In genomic region chr4:56937262-56937661, GRCh38 we compare ENCODE assay signal across 1 cellular context.
TF ChIP-seq lines count a peak whose summit lies in the region.

No MANE protein-coding gene starts in this region.

TF ChIP-seq in HepG2, 621 proteins besides CTCF, POLR2A, EP300 and RAD21 (continued from another document):
- TF ChIP-seq ZNF142 (CRISPR knock-in tag; IDR thresholded peaks at IDR 0.05) = no peak
